Comparison of ENCODE assay signal across 1 cellular context in the genomic region with DNA sequence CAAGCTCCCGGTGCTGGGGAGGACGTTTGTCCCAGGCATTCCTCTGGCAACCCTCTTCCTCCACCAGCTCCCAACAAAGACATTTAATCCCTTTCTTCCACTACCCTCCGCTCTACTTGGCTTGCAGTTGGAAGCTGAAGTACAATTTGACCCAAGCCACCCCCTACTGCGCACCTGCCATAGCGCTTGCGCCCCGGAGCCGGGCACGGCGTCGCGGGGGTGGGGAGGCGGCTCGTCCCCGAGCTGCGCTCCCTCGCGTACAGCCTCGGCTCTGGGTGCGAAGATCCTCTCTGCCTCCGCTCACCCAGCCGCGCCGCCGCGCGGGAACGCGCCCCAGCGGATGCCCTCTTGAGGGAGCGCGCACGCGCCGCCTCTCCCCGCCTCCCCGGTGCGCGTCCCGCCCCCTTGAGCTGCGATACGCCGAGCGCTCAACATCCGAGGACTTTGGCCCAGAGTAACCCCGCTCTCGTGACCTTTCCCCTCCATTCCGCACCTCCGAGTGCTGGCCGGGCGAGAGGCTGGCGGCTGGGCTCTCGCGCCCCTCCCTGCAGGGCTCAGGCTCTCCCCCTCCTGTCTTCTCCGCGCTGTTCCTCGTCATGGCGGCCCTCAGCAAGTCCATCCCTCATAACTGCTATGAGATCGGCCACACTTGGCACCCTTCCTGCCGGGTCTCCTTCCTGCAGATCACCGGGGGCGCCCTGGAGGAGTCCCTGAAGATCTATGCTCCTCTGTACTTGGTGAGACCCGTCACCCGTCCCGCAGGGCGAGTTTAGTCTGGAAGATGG.
TF ChIP-seq lines count a peak whose summit lies in the region.

Gene TMEM135 (plus strand): TSS at position 485 of the 785 bp plus-strand sequence. CDS start 112 bp downstream, at position 597.

TF ChIP-seq in HEK293, 187 proteins besides CTCF, POLR2A, EP300 and RAD21 (continued from another document and continues in another):
- TF ChIP-seq ELK4 (IDR thresholded peaks at IDR 0.05; ENCODE audit: borderline replicate concordance, low read depth, low read length): no peak
- TF ChIP-seq GLIS1 (tag by site-specific recombination; IDR thresholded peaks at IDR 0.05): peak; percentile 89
- no peak for TF ChIP-seq REST (tag by site-specific recombination; IDR thresholded peaks at IDR 0.05)
- peak; percentile 57 for TF ChIP-seq ZNF692 (tag by site-specific recombination; IDR thresholded peaks at IDR 0.05)
- no peak for TF ChIP-seq KLF7 (tag by site-specific recombination; IDR thresholded peaks at IDR 0.05; ENCODE audit: borderline replicate concordance)
- TF ChIP-seq YY1 (tag by site-specific recombination; IDR thresholded peaks at IDR 0.05): no peak
- TF ChIP-seq HOXA7 (CRISPR knock-in tag; IDR thresholded peaks at IDR 0.05; ENCODE audit: borderline replicate concordance): no peak
- 0 out of 2 replicates have a peak, but pooled peaks have one; percentile 9 for TF ChIP-seq KLF1 (tag by site-specific recombination; IDR thresholded peaks at IDR 0.05)
- TF ChIP-seq WT1 (tag by site-specific recombination; IDR thresholded peaks at IDR 0.05): no peak
- TF ChIP-seq ZNF513 (tag by site-specific recombination; IDR thresholded peaks at IDR 0.05): no peak
- no peak for TF ChIP-seq ZNF114 (tag by site-specific recombination; IDR thresholded peaks at IDR 0.05)
- TF ChIP-seq REPIN1 (tag by site-specific recombination; IDR thresholded peaks at IDR 0.05; ENCODE audit: low read depth): no peak
- TF ChIP-seq ZNF580 (tag by site-specific recombination; IDR thresholded peaks at IDR 0.05): no peak
- TF ChIP-seq ZNF16 (tag by site-specific recombination; IDR thresholded peaks at IDR 0.05; ENCODE audit: low read depth): no peak
- no peak for TF ChIP-seq ZNF623 (tag by site-specific recombination; IDR thresholded peaks at IDR 0.05)
- no peak for TF ChIP-seq ZBTB20 (tag by site-specific recombination; IDR thresholded peaks at IDR 0.05)
- TF ChIP-seq ZSCAN16 (tag by site-specific recombination; IDR thresholded peaks at IDR 0.05): no peak
- no peak for TF ChIP-seq ZNF544 (tag by site-specific recombination; IDR thresholded peaks at IDR 0.05)
- TF ChIP-seq ZBTB1 (tag by site-specific recombination; IDR thresholded peaks at IDR 0.05): no peak
- peak; percentile 83 for TF ChIP-seq ZNF341 (tag by site-specific recombination; IDR thresholded peaks at IDR 0.05; ENCODE audit: low read depth)
- no peak for TF ChIP-seq ZNF202 (tag by site-specific recombination; IDR thresholded peaks at IDR 0.05; ENCODE audit: borderline replicate concordance)
- 0 out of 2 replicates have a peak, but pooled peaks have one; percentile 25 for TF ChIP-seq PBX3 (CRISPR knock-in tag; IDR thresholded peaks at IDR 0.05)
- no peak for TF ChIP-seq ZNF529 (tag by site-specific recombination; IDR thresholded peaks at IDR 0.05; ENCODE audit: insufficient replicate concordance)
- no peak for TF ChIP-seq ZNF248 (tag by site-specific recombination; IDR thresholded peaks at IDR 0.05)
- no peak for TF ChIP-seq ZNF2 (tag by site-specific recombination; IDR thresholded peaks at IDR 0.05)
- no peak for TF ChIP-seq ZNF239 (tag by site-specific recombination; IDR thresholded peaks at IDR 0.05)
- no peak for TF ChIP-seq ZNF433 (tag by site-specific recombination; IDR thresholded peaks at IDR 0.05; ENCODE audit: low read depth)
- TF ChIP-seq, protein P1, sequence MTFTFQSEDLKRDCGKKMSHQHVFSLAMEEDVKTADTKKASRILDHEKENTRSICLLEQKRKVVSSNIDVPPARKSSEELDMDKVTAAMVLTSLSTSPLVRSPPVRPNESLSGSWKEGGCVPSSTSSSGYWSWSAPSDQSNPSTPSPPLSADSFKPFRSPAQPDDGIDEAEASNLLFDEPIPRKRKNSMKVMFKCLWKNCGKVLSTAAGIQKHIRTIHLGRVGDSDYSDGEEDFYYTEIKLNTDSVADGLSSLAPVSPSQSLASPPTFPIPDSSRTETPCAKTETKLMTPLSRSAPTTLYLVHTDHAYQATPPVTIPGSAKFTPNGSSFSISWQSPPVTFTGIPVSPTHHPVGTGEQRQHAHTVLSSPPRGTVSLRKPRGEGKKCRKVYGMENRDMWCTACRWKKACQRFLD (tag by site-specific recombination; IDR thresholded peaks at IDR 0.05): no peak
- TF ChIP-seq GFI1B (tag by site-specific recombination; IDR thresholded peaks at IDR 0.05): no peak
- TF ChIP-seq ZBTB10 (tag by site-specific recombination; IDR thresholded peaks at IDR 0.05): peak; percentile 73
- TF ChIP-seq ZNF621 (tag by site-specific recombination; IDR thresholded peaks at IDR 0.05): no peak
- TF ChIP-seq HOXD13 (CRISPR knock-in tag; IDR thresholded peaks at IDR 0.05; ENCODE audit: borderline replicate concordance): no peak
- no peak for TF ChIP-seq ZNF148 (tag by site-specific recombination; IDR thresholded peaks at IDR 0.05; ENCODE audit: borderline replicate concordance)
- no peak for TF ChIP-seq AEBP2 (tag by site-specific recombination; IDR thresholded peaks at IDR 0.05; ENCODE audit: borderline replicate concordance)
- no peak for TF ChIP-seq ZFP69B (tag by site-specific recombination; IDR thresholded peaks at IDR 0.05)
- TF ChIP-seq ZNF488 (tag by site-specific recombination; IDR thresholded peaks at IDR 0.05): no peak
